Comparison of ENCODE assay signal across 1 cellular context in genomic region chr7:86939197-86939814, GRCh38.
TF ChIP-seq lines count a peak whose summit lies in the region.

No MANE protein-coding gene starts in this region.

TF ChIP-seq in GM23338, 12 proteins besides CTCF, POLR2A, EP300 and RAD21 (continued from another document):
- TF ChIP-seq REST (IDR thresholded peaks at IDR 0.05; ENCODE audit: unreplicated experiment) (no peak), ETS1 (IDR thresholded peaks at IDR 0.05) (no peak), ZNF114 (CRISPR knock-in tag; IDR thresholded peaks at IDR 0.05) (no peak), EZH2 (IDR thresholded peaks at IDR 0.05; ENCODE audit: low read depth, unreplicated experiment) (no peak), JUNB (IDR thresholded peaks at IDR 0.05; ENCODE audit: unreplicated experiment) (no peak), NANOG (IDR thresholded peaks at IDR 0.05; ENCODE audit: borderline replicate concordance) (no peak), ZNF331 (CRISPR knock-in tag; IDR thresholded peaks at IDR 0.05; ENCODE audit: low read depth) (no peak), ZNF462 (CRISPR knock-in tag; IDR thresholded peaks at IDR 0.05) (no peak), EZH2phosphoT487 (IDR thresholded peaks at IDR 0.05; ENCODE audit: unreplicated experiment) (no peak), STAT1 (IDR thresholded peaks at IDR 0.05; ENCODE audit: unreplicated experiment) (no peak)
